Comparison of ENCODE assay signal across 26 cellular contexts in genomic region chr12:97875064-97875463, GRCh38.
"Had no signal": no experiment of that assay in that cellular context is flagged by ENCODE, and none has a peak within 500 bp of the region (broad histone marks: within the 10 kb centered on the region; RNA-seq: fewer than 3 reads in every experiment).

No MANE protein-coding gene starts in this region.

- H3K36me3 ChIP-seq: cardiac muscle cell had no signal

- H3K4me3 Mint-ChIP-seq: activated CD4-positive, alpha-beta memory T cell treated with anti-CD3 and anti-CD28 coated beads, Interleukin-2, amount 10 ng/mL, durations not matched to agents 7 days and 5 days; activated naive CD4-positive, alpha-beta T cell treated with anti-CD3 and anti-CD28 coated beads, Interleukin-2, amount 10 ng/mL, durations not matched to agents 7 days and 5 days; activated naive CD8-positive, alpha-beta T cell treated with anti-CD3 and anti-CD28 coated beads, Interleukin-2, amount 10 ng/mL, durations not matched to agents 7 days and 5 days; activated T-helper 17 cell treated with anti-CD3 and anti-CD28 coated beads, Interleukin-2, amount 50 U/mL, for 72 hours; T-cell had no signal

- DNase-seq: activated CD4-positive, alpha-beta memory T cell treated with anti-CD3 and anti-CD28 coated beads, Interleukin-2, amount 10 ng/mL, durations not matched to agents 7 days and 5 days; activated CD4-positive, alpha-beta T cell treated with anti-CD3 and anti-CD28 coated beads, Interleukin-2, amount 50 U/mL, for 1 hour; activated CD4-positive, CD25-positive, alpha-beta regulatory T cell; activated gamma-delta T cell; activated naive CD4-positive, alpha-beta T cell treated with anti-CD3 and anti-CD28 coated beads, Interleukin-2, amount 10 ng/mL, durations not matched to agents 7 days and 5 days; activated naive CD8-positive, alpha-beta T cell treated with anti-CD3 and anti-CD28 coated beads, Interleukin-2, amount 10 ng/mL, durations not matched to agents 7 days and 5 days; activated T-cell treated with anti-CD3 and anti-CD28 coated beads for 4 hours; activated T-cell treated with anti-CD3 and anti-CD28 coated beads, Interleukin-2, amount 50 U/mL, for 48 hours; aorta; Kasumi-1; KBM-7; NCI-H1048; NCI-H146; NCI-H187 treated with DMSO at 0.1 percent for 48 hours; NCI-H2081 treated with DMSO at 0.1 percent for 48 hours; NCI-H446; NCI-H524; SIG-M5; T-cell; T-helper 2 cell; T1000 had no signal

- H3K4me3 ChIP-seq: cardiac muscle cell, SK-N-MC had no signal

- H3K27ac Mint-ChIP-seq: activated CD4-positive, alpha-beta memory T cell treated with anti-CD3 and anti-CD28 coated beads, Interleukin-2, amount 10 ng/mL, durations not matched to agents 7 days and 5 days; activated naive CD4-positive, alpha-beta T cell treated with anti-CD3 and anti-CD28 coated beads, Interleukin-2, amount 10 ng/mL, durations not matched to agents 7 days and 5 days; activated naive CD8-positive, alpha-beta T cell treated with anti-CD3 and anti-CD28 coated beads, Interleukin-2, amount 10 ng/mL, durations not matched to agents 7 days and 5 days; activated T-helper 17 cell treated with anti-CD3 and anti-CD28 coated beads, Interleukin-2, amount 50 U/mL, for 72 hours; T-cell had no signal

- H3K27me3 Mint-ChIP-seq: activated CD4-positive, alpha-beta memory T cell treated with anti-CD3 and anti-CD28 coated beads, Interleukin-2, amount 10 ng/mL, durations not matched to agents 7 days and 5 days; activated naive CD4-positive, alpha-beta T cell treated with anti-CD3 and anti-CD28 coated beads, Interleukin-2, amount 10 ng/mL, durations not matched to agents 7 days and 5 days; activated naive CD8-positive, alpha-beta T cell treated with anti-CD3 and anti-CD28 coated beads, Interleukin-2, amount 10 ng/mL, durations not matched to agents 7 days and 5 days; activated T-helper 17 cell treated with anti-CD3 and anti-CD28 coated beads, Interleukin-2, amount 50 U/mL, for 72 hours; T-cell had no signal

- H3K9me3 Mint-ChIP-seq: activated T-helper 17 cell treated with anti-CD3 and anti-CD28 coated beads, Interleukin-2, amount 50 U/mL, for 72 hours had no signal

- H3K27me3 ChIP-seq: cardiac muscle cell had no signal

- H3K27ac ChIP-seq: cardiac muscle cell, SK-N-MC had no signal

- H3K4me1 Mint-ChIP-seq: activated CD4-positive, alpha-beta memory T cell treated with anti-CD3 and anti-CD28 coated beads, Interleukin-2, amount 10 ng/mL, durations not matched to agents 7 days and 5 days; activated naive CD4-positive, alpha-beta T cell treated with anti-CD3 and anti-CD28 coated beads, Interleukin-2, amount 10 ng/mL, durations not matched to agents 7 days and 5 days; activated naive CD8-positive, alpha-beta T cell treated with anti-CD3 and anti-CD28 coated beads, Interleukin-2, amount 10 ng/mL, durations not matched to agents 7 days and 5 days; activated T-helper 17 cell treated with anti-CD3 and anti-CD28 coated beads, Interleukin-2, amount 50 U/mL, for 72 hours; T-cell had no signal

- FAIRE-seq: RCC 7860, TTC549 had no signal

- H3K36me3 Mint-ChIP-seq: activated naive CD4-positive, alpha-beta T cell treated with anti-CD3 and anti-CD28 coated beads, Interleukin-2, amount 10 ng/mL, durations not matched to agents 7 days and 5 days; activated naive CD8-positive, alpha-beta T cell treated with anti-CD3 and anti-CD28 coated beads, Interleukin-2, amount 10 ng/mL, durations not matched to agents 7 days and 5 days; T-cell had no signal
